In genomic region chr10:87603196-87603595, GRCh38 we compare ENCODE assay signal across 21 cellular contexts.
"Had no signal": no experiment of that assay in that cellular context is flagged by ENCODE, and none has a peak within 500 bp of the region (broad histone marks: within the 10 kb centered on the region; RNA-seq: fewer than 3 reads in every experiment).

No MANE protein-coding gene starts in this region.

- DNase-seq: activated CD4-positive, alpha-beta T cell treated with anti-CD3 and anti-CD28 coated beads, Interleukin-2, amount 50 U/mL, for 48 hours; activated T-cell treated with anti-CD3 and anti-CD28 coated beads for 4 hours; caudate nucleus; effector memory CD8-positive, alpha-beta T cell; foreskin keratinocyte; islet precursor cell; nucleus accumbens; stimulated activated CD4-positive, alpha-beta T cell treated with anti-CD3 and anti-CD28 coated beads, Interleukin-12 subunit alpha, Interleukin-12 subunit beta, amount 100 ng/mL, for 4 hours; stimulated activated CD4-positive, alpha-beta T cell treated with anti-CD3 and anti-CD28 coated beads, Interleukin-1b, Interleukin-23, amount 100 ng/mL, for 48 hours; stimulated activated CD8-positive, alpha-beta memory T cell treated with anti-CD3 and anti-CD28 coated beads, Interleukin-4, amount 100 ng/mL, for 48 hours; stimulated activated naive CD4-positive, alpha-beta T cell treated with Interleukin-2 at 50 U/mL for 16 hours; T-helper 2 cell; thyroid gland; WERI-Rb-1 had no signal

- ATAC-seq: effector memory CD8-positive, alpha-beta T cell; foreskin keratinocyte had no signal

- H3K36me3 ChIP-seq: thyroid gland, WERI-Rb-1 had no signal

- H2AFZ ChIP-seq: hepatocyte had no signal

- H3K4me2 ChIP-seq: hepatocyte had no signal

- H3K4me3 Mint-ChIP-seq: activated naive CD8-positive, alpha-beta T cell; brain; effector memory CD8-positive, alpha-beta T cell; mesothelial cell of epicardium; nephron had no signal

- H3K27me3 Mint-ChIP-seq: activated naive CD8-positive, alpha-beta T cell; brain; progenitor cell of endocrine pancreas had no signal

- H3K36me3 Mint-ChIP-seq: activated naive CD8-positive, alpha-beta T cell; brain; mesothelial cell of epicardium had no signal

- H3K9me3 Mint-ChIP-seq: brain; effector memory CD8-positive, alpha-beta T cell; mesothelial cell of epicardium; nephron had no signal

- H3K27ac ChIP-seq: foreskin keratinocyte, hepatocyte, WERI-Rb-1 had no signal

- H3K79me2 ChIP-seq: hepatocyte had no signal

- H3K4me3 ChIP-seq: hepatocyte, lung, thyroid gland had no signal

- H3K27me3 ChIP-seq: foreskin keratinocyte, hepatocyte, thyroid gland had no signal

- H3K27ac Mint-ChIP-seq: activated naive CD8-positive, alpha-beta T cell; brain; effector memory CD8-positive, alpha-beta T cell; mesothelial cell of epicardium; nephron; progenitor cell of endocrine pancreas had no signal

- H3K9me3 ChIP-seq: thyroid gland had no signal
